ENCODE assay signal across 12 cellular contexts in genomic region chr2:118103963-118104942, GRCh38. TPM values are rescaled to one million over a fixed set of nuclear protein-coding genes. Genes with fewer than 3 reads are reported as not detected.
A peak's percentile ranks its signal among the peaks of the same experiment; 100 is the strongest.
DNase-seq lines count a peak whose midpoint lies in the region; ATAC-seq, FAIRE-seq and TF ChIP-seq lines count a peak whose summit lies in the region.
"Had no signal": no experiment of that assay in that cellular context is flagged by ENCODE, and none has a peak within 500 bp of the region (broad histone marks: within the 10 kb centered on the region; RNA-seq: fewer than 3 reads in every experiment).

No MANE protein-coding gene starts in this region.

- intact Hi-C loops in head of caudate nucleus (cut with DNase I): no loop called here

- no peak for TF ChIP-seq POLR2A in H54 (IDR thresholded peaks at IDR 0.05; ENCODE audit: low read depth, low read length)

- peak; percentile 58 for FAIRE-seq in H54 (lab: Jason Lieb, UNC)
- FAIRE-seq: frontal cortex had no signal

- DNase-seq in activated T-cell treated with anti-CD3 and anti-CD28 coated beads, Interleukin-2, amount 50 U/mL, for 72 hours: no peak
- DNase-seq in activated T-cell treated with anti-CD3 and anti-CD28 coated beads for 4 hours (no peak), H54 (ENCODE audit: insufficient read length, low spot score) (no peak), head of caudate nucleus (no peak), NCI-H187 (lab: John Stamatoyannopoulos, UW) (no peak), NCI-H2227 treated with DMSO at 0.1 percent for 48 hours (lab: John Stamatoyannopoulos, UW) (no peak)
- DNase-seq in stimulated activated naive B cell treated with anti-CD40 and anti-IgM and Interleukin-4, amounts not matched to agents 10 μg/mL and 1 μg/mL and 100 μg/mL, for 72 hours: no peak
- DNase-seq: activated CD8-positive, alpha-beta T cell treated with anti-CD3 and anti-CD28 coated beads for 36 hours; body of pancreas; upper lobe of left lung had no signal

- H3K27me3 Mint-ChIP-seq in activated T-cell treated with anti-CD3 and anti-CD28 coated beads, Interleukin-2, amount 50 U/mL, for 72 hours (ENCODE audit: low read depth): no peaks in the 10 kb centered on the region
- no peaks in the 10 kb centered on the region for H3K27me3 Mint-ChIP-seq in stimulated activated naive B cell treated with anti-CD40 and anti-IgM and Interleukin-4, amounts not matched to agents 10 μg/mL and 1 μg/mL and 100 μg/mL, for 72 hours
- H3K27me3 Mint-ChIP-seq: activated CD8-positive, alpha-beta T cell treated with anti-CD3 and anti-CD28 coated beads for 36 hours had no signal

- H3K9me3 Mint-ChIP-seq in activated T-cell treated with anti-CD3 and anti-CD28 coated beads, Interleukin-2, amount 50 U/mL, for 72 hours: no peaks in the 10 kb centered on the region
- no peaks in the 10 kb centered on the region for H3K9me3 Mint-ChIP-seq in stimulated activated naive B cell treated with anti-CD40 and anti-IgM and Interleukin-4, amounts not matched to agents 10 μg/mL and 1 μg/mL and 100 μg/mL, for 72 hours
- H3K9me3 Mint-ChIP-seq: activated CD8-positive, alpha-beta T cell treated with anti-CD3 and anti-CD28 coated beads for 36 hours had no signal

- H3K36me3 Mint-ChIP-seq in activated T-cell treated with anti-CD3 and anti-CD28 coated beads, Interleukin-2, amount 50 U/mL, for 72 hours (ENCODE audit: insufficient read depth in 2 of 2): peaks cover 4 to 22% of the 10 kb centered on the region in 2 donors
- peaks cover 21 to 27% of the 10 kb centered on the region in 2 donors for H3K36me3 Mint-ChIP-seq in stimulated activated naive B cell treated with anti-CD40 and anti-IgM and Interleukin-4, amounts not matched to agents 10 μg/mL and 1 μg/mL and 100 μg/mL, for 72 hours

- H3K4me3 Mint-ChIP-seq in activated T-cell treated with anti-CD3 and anti-CD28 coated beads, Interleukin-2, amount 50 U/mL, for 72 hours: peak overlapping the region; percentile 1 to 31
- H3K4me3 Mint-ChIP-seq in stimulated activated naive B cell treated with anti-CD40 and anti-IgM and Interleukin-4, amounts not matched to agents 10 μg/mL and 1 μg/mL and 100 μg/mL, for 72 hours: peak overlapping the region; percentile 37 to 45
- H3K4me3 Mint-ChIP-seq: activated CD8-positive, alpha-beta T cell treated with anti-CD3 and anti-CD28 coated beads for 36 hours had no signal

- peak overlapping the region; percentile 69 for H3K27ac Mint-ChIP-seq in activated T-cell treated with anti-CD3 and anti-CD28 coated beads, Interleukin-2, amount 50 U/mL, for 72 hours
- peak overlapping the region; percentile 4 for H3K27ac Mint-ChIP-seq in stimulated activated naive B cell treated with anti-CD40 and anti-IgM and Interleukin-4, amounts not matched to agents 10 μg/mL and 1 μg/mL and 100 μg/mL, for 72 hours
- H3K27ac Mint-ChIP-seq: activated CD8-positive, alpha-beta T cell treated with anti-CD3 and anti-CD28 coated beads for 36 hours had no signal

- peak; percentile 79 to 90 for ATAC-seq in activated T-cell treated with anti-CD3 and anti-CD28 coated beads, Interleukin-2, amount 50 U/mL, for 72 hours (replicated peaks in 1 of 2)
- ATAC-seq in HG03442 (IDR thresholded peaks at IDR 0.05; ENCODE audit: unreplicated experiment): peak; percentile 98
- peak; percentile 100 for ATAC-seq in stimulated activated naive B cell treated with anti-CD40 and anti-IgM and Interleukin-4, amounts not matched to agents 10 μg/mL and 1 μg/mL and 100 μg/mL, for 72 hours (replicated peaks)
- ATAC-seq: activated CD8-positive, alpha-beta T cell treated with anti-CD3 and anti-CD28 coated beads for 36 hours; body of pancreas had no signal

- H3K4me1 Mint-ChIP-seq in activated T-cell treated with anti-CD3 and anti-CD28 coated beads, Interleukin-2, amount 50 U/mL, for 72 hours (ENCODE audit: low read depth): peaks cover 32% of the 10 kb centered on the region
- H3K4me1 Mint-ChIP-seq in stimulated activated naive B cell treated with anti-CD40 and anti-IgM and Interleukin-4, amounts not matched to agents 10 μg/mL and 1 μg/mL and 100 μg/mL, for 72 hours: peaks cover 8 to 13% of the 10 kb centered on the region in 2 donors

RNA-seq across cellular contexts. Expression of gene INSIG2, which starts 16.0 kb away (rescaled TPM):
- 10 to 100 TPM; 23.1 to 48.9 TPM for total RNA-seq in activated T-cell treated with anti-CD3 and anti-CD28 coated beads, Interleukin-2, amount 50 U/mL, for 72 hours
